Comparison of ENCODE assay signal across 1 cellular context in the genomic region with DNA sequence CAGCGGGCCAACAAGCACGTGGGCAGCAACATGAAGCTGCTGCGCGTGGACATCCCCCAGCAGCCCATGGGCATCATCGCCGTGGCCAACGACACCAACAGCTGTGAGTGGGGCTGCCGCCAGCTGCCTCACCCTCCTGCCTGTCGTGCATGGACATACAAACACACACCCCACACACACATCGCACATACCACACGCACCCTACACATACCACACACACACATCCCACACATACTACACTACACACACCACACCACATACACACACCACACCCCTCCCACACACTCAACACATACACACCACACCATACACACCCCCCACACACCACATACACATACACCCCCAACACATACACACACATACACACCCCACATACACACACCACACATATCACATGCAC.
TF ChIP-seq lines count a peak whose summit lies in the region.

No MANE protein-coding gene starts in this region.

TF ChIP-seq in HepG2, 621 proteins besides CTCF, POLR2A, EP300 and RAD21:
- no peak for TF ChIP-seq ZNF263 (CRISPR knock-in tag; IDR thresholded peaks at IDR 0.05)
- 0 out of 2 replicates have a peak, but pooled peaks have one; percentile 26 for TF ChIP-seq HNRNPL (IDR thresholded peaks at IDR 0.05; ENCODE audit: low read depth, low read length)
- no peak for TF ChIP-seq TBX2 (CRISPR knock-in tag; IDR thresholded peaks at IDR 0.05; ENCODE audit: borderline replicate concordance)
- TF ChIP-seq U2AF2 (IDR thresholded peaks at IDR 0.05; ENCODE audit: low read depth, low read length): no peak
- TF ChIP-seq, protein P1, sequence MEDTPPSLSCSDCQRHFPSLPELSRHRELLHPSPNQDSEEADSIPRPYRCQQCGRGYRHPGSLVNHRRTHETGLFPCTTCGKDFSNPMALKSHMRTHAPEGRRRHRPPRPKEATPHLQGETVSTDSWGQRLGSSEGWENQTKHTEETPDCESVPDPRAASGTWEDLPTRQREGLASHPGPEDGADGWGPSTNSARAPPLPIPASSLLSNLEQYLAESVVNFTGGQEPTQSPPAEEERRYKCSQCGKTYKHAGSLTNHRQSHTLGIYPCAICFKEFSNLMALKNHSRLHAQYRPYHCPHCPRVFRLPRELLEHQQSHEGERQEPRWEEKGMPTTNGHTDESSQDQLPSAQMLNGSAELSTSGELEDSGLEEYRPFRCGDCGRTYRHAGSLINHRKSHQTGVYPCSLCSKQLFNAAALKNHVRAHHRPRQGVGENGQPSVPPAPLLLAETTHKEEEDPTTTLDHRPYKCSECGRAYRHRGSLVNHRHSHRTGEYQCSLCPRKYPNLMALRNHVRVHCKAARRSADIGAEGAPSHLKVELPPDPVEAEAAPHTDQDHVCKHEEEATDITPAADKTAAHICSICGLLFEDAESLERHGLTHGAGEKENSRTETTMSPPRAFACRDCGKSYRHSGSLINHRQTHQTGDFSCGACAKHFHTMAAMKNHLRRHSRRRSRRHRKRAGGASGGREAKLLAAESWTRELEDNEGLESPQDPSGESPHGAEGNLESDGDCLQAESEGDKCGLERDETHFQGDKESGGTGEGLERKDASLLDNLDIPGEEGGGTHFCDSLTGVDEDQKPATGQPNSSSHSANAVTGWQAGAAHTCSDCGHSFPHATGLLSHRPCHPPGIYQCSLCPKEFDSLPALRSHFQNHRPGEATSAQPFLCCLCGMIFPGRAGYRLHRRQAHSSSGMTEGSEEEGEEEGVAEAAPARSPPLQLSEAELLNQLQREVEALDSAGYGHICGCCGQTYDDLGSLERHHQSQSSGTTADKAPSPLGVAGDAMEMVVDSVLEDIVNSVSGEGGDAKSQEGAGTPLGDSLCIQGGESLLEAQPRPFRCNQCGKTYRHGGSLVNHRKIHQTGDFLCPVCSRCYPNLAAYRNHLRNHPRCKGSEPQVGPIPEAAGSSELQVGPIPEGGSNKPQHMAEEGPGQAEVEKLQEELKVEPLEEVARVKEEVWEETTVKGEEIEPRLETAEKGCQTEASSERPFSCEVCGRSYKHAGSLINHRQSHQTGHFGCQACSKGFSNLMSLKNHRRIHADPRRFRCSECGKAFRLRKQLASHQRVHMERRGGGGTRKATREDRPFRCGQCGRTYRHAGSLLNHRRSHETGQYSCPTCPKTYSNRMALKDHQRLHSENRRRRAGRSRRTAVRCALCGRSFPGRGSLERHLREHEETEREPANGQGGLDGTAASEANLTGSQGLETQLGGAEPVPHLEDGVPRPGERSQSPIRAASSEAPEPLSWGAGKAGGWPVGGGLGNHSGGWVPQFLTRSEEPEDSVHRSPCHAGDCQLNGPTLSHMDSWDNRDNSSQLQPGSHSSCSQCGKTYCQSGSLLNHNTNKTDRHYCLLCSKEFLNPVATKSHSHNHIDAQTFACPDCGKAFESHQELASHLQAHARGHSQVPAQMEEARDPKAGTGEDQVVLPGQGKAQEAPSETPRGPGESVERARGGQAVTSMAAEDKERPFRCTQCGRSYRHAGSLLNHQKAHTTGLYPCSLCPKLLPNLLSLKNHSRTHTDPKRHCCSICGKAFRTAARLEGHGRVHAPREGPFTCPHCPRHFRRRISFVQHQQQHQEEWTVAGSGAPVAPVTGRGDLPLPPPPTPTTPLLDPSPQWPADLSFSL (CRISPR knock-in tag; IDR thresholded peaks at IDR 0.05): 0 out of 2 replicates have a peak, but pooled peaks have one; percentile 85
- peak; percentile 40 for TF ChIP-seq AGO2 (optimal IDR thresholded peaks at IDR 0.05; ENCODE audit: low read depth, low read length)
- TF ChIP-seq PAF1 (CRISPR knock-in tag; IDR thresholded peaks at IDR 0.05): no peak
- no peak for TF ChIP-seq NR2C2 (CRISPR knock-in tag; IDR thresholded peaks at IDR 0.05; ENCODE audit: borderline replicate concordance)
- TF ChIP-seq CBX5 (CRISPR knock-in tag; IDR thresholded peaks at IDR 0.05; ENCODE audit: borderline replicate concordance): no peak
TF ChIP-seq in HepG2: peak in this region for 3.
